In the genomic region with DNA sequence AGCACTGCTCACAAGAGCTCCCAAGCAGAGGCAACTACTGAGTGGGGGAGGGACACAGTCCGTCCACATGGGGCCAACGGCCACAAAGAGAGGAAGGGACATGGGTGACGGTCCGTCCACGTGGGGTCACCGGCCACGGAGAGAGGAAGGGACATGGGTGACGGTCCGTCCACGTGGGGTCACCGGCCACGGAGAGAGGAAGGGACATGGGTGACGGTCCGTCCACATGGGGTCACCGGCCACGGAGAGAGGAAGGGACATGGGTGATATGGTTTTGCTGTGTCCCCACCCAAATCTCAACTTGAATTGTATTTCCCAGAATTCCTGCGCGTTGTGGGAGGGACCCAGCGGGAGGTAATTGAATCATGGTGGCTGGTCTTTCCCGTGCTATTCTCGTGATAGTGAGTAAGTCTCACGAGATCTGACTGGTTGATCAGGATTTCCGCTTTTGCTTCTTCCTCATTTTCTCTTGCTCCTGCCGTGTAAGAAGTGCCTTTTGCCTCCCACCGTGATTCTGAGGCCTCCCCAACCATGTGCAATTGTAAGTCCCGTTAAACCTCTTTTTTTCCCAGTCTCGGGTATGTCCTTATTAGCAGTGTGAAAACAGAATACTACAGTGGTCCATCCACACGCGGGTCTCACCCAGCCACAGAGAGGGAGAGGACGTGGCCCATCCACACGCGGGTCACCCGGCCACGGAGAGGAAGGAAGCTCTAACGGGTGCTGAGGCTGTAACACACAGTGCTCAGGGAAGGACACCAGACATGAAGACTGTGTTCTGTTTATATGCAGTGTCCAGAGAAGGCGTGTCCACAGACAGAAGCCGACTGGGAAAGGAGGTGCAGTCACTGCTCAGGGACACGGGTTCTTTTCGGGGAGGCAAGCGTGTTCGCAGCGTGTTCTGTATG, we compare ENCODE assay signal across 8 cellular contexts. TPM values are rescaled to one million over a fixed set of nuclear protein-coding genes. Genes with fewer than 3 reads are reported as not detected.
A peak's percentile ranks its signal among the peaks of the same experiment; 100 is the strongest.
DNase-seq lines count a peak whose midpoint lies in the region; ATAC-seq and TF ChIP-seq lines count a peak whose summit lies in the region.

No MANE protein-coding gene starts in this region.

- H3K27me3 Mint-ChIP-seq in stimulated activated naive B cell treated with anti-CD40 and anti-IgM and Interleukin-4, amounts not matched to agents 10 μg/mL and 1 μg/mL and 100 μg/mL, for 72 hours: no peaks in the 10 kb centered on the region

- H3K4me1 Mint-ChIP-seq in stimulated activated naive B cell treated with anti-CD40 and anti-IgM and Interleukin-4, amounts not matched to agents 10 μg/mL and 1 μg/mL and 100 μg/mL, for 72 hours: peaks cover 21 to 26% of the 10 kb centered on the region in 2 donors

- TF ChIP-seq POLR2A in thyroid gland (IDR thresholded peaks at IDR 0.05): no peak

- H3K4me3 Mint-ChIP-seq in stimulated activated naive B cell treated with anti-CD40 and anti-IgM and Interleukin-4, amounts not matched to agents 10 μg/mL and 1 μg/mL and 100 μg/mL, for 72 hours: peak overlapping the region; percentile 97 to 99

- 78 to 83% methylated on average over 42 of the region's 42 CpGs for WGBS in thyroid gland, 2 donors

- peak; percentile 64 to 71 for ATAC-seq in stimulated activated naive B cell treated with anti-CD40 and anti-IgM and Interleukin-4, amounts not matched to agents 10 μg/mL and 1 μg/mL and 100 μg/mL, for 72 hours (replicated peaks)
- no peak for ATAC-seq in GM21423 (IDR thresholded peaks at IDR 0.05; ENCODE audit: unreplicated experiment)

- peaks cover 10 to 16% of the 10 kb centered on the region in 2 donors for H3K4me1 ChIP-seq in duodenal mucosa (ENCODE audit: control insufficient read depth in 1 of 2, insufficient read depth in 2 of 2, low read length in 2 of 2)
- H3K4me1 ChIP-seq in thyroid gland: peaks cover 27 to 54% of the 10 kb centered on the region in 2 donors

- DNase-seq in NCI-H82 (lab: John Stamatoyannopoulos, UW): peak; percentile 36
- no peak for DNase-seq in NCI-H82 treated with DMSO at 0.1 percent for 48 hours (lab: John Stamatoyannopoulos, UW; ENCODE audit: unreplicated experiment)
- DNase-seq in SK-N-DZ (ENCODE audit: low spot score): peak; percentile 32
- peak; percentile 73 for DNase-seq in stimulated activated naive B cell treated with anti-CD40 and anti-IgM and Interleukin-4, amounts not matched to agents 10 μg/mL and 1 μg/mL and 100 μg/mL, for 72 hours
- no peak for DNase-seq in superior temporal gyrus (ENCODE audit: extremely low spot score)
- no peak for DNase-seq in thyroid gland

- H3K27ac ChIP-seq in duodenal mucosa (ENCODE audit: low read depth, low read length) (no peak overlapping the region), thyroid gland (no peak overlapping the region)

- no peak for TF ChIP-seq CTCF in thyroid gland (IDR thresholded peaks at IDR 0.05)

- H3K27ac Mint-ChIP-seq in stimulated activated naive B cell treated with anti-CD40 and anti-IgM and Interleukin-4, amounts not matched to agents 10 μg/mL and 1 μg/mL and 100 μg/mL, for 72 hours: peak overlapping the region; percentile 98

- H3K36me3 Mint-ChIP-seq in stimulated activated naive B cell treated with anti-CD40 and anti-IgM and Interleukin-4, amounts not matched to agents 10 μg/mL and 1 μg/mL and 100 μg/mL, for 72 hours: peaks cover 30 to 36% of the 10 kb centered on the region in 2 donors

- H3K36me3 ChIP-seq in duodenal mucosa (ENCODE audit: control insufficient read depth in 1 of 2, insufficient read depth in 2 of 2, low read length in 2 of 2) (peaks cover 0 to 6% of the 10 kb centered on the region in 2 donors), thyroid gland (no peaks in the 10 kb centered on the region)

- H3K9me3 ChIP-seq in duodenal mucosa (ENCODE audit: control insufficient read depth in 1 of 2, low read length in 2 of 2) (no peaks in the 10 kb centered on the region), thyroid gland (no peaks in the 10 kb centered on the region)

- intact Hi-C loops in thyroid gland (cut with DNase I): loop anchor here (5.0 kb wide), 2 partner anchors 132 to 412 kb away; no protein-coding TSS in a partner anchor

- H3K9ac ChIP-seq in duodenal mucosa (ENCODE audit: low read depth in 1 of 2, low read length in 2 of 2): no peak overlapping the region

- H3K27me3 ChIP-seq in duodenal mucosa (ENCODE audit: control insufficient read depth in 1 of 2, insufficient read depth in 2 of 2, low read length in 2 of 2) (no peaks in the 10 kb centered on the region), thyroid gland (no peaks in the 10 kb centered on the region)

- peaks cover 0 to 4% of the 10 kb centered on the region in 2 donors for H3K9me3 Mint-ChIP-seq in stimulated activated naive B cell treated with anti-CD40 and anti-IgM and Interleukin-4, amounts not matched to agents 10 μg/mL and 1 μg/mL and 100 μg/mL, for 72 hours

- H3K4me3 ChIP-seq in duodenal mucosa (ENCODE audit: low read depth in 1 of 2, low read length in 2 of 2): peak overlapping the region; percentile 38 to 52
- H3K4me3 ChIP-seq in thyroid gland (replicated peaks in 1 of 3): no peak overlapping the region

RNA-seq across cellular contexts. Expression of a gene that starts 48.5 kb away (rescaled TPM):
- 2.2 and 3.3 TPM in 2 replicates for polyA plus RNA-seq in SK-N-DZ (2014; cell fraction: cytosol; rRNA removed)
- 9.1 and 12.5 TPM in 2 replicates for polyA plus RNA-seq in SK-N-DZ (2014; cell fraction: nucleus; rRNA removed)
- total RNA-seq in thyroid gland: 100 to 1,000 TPM; 145 to 197 (median 173) TPM

RNA-seq across cellular contexts. Expression of a gene that starts 56.4 kb away (rescaled TPM):
- 0.05 TPM in 1 of 2 replicates, not detected in the other for polyA plus RNA-seq in SK-N-DZ (2014; cell fraction: cytosol; rRNA removed)
- not detected in 2 replicates for polyA plus RNA-seq in SK-N-DZ (2014; cell fraction: nucleus; rRNA removed)
- 1 to 10 TPM; 6.1 to 9.2 (median 8.3) TPM for total RNA-seq in thyroid gland

Comparison
In these comparisons a context has a peak if more than half of its experiments do, and no peak if none do; other contexts are left out.
1. DNase-seq: peak in NCI-H82 (single experiment), SK-N-DZ (single experiment) and stimulated activated naive B cell treated with anti-CD40 and anti-IgM and Interleukin-4, amounts not matched to agents 10 μg/mL and 1 μg/mL and 100 μg/mL, for 72 hours (single experiment); none in NCI-H82 treated with DMSO at 0.1 percent for 48 hours (single experiment), superior temporal gyrus (single experiment) and thyroid gland (0 of 2).
2. H3K4me3 ChIP-seq: peak in duodenal mucosa (2 of 2); none in thyroid gland (0 of 3).